ENCODE assay signal across 1 cellular context in the genomic region with DNA sequence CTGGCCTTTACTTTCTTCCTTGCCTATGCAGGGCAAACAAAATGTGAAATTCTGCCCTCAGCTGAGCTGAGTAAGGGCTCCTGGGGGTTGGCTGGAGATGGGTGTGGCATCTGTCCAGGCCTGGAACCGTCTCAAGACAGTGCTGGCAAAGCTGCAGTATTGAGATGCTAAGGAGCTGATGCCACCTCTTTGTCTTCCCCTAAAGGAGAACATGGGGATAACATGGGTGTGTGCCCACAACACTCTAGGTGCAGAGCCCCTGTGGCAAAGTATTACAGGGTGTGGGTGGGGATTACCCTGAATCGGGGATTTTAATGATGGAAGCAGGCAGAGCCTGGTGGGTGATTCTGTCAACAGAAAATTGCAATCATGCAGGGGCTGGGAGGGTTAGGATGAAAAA.
A peak's percentile ranks its signal among the peaks of the same experiment; 100 is the strongest.
TF ChIP-seq lines count a peak whose summit lies in the region.

No MANE protein-coding gene starts in this region.

TF ChIP-seq in HepG2, 621 proteins besides CTCF, POLR2A, EP300 and RAD21:
- TF ChIP-seq, protein P1, sequence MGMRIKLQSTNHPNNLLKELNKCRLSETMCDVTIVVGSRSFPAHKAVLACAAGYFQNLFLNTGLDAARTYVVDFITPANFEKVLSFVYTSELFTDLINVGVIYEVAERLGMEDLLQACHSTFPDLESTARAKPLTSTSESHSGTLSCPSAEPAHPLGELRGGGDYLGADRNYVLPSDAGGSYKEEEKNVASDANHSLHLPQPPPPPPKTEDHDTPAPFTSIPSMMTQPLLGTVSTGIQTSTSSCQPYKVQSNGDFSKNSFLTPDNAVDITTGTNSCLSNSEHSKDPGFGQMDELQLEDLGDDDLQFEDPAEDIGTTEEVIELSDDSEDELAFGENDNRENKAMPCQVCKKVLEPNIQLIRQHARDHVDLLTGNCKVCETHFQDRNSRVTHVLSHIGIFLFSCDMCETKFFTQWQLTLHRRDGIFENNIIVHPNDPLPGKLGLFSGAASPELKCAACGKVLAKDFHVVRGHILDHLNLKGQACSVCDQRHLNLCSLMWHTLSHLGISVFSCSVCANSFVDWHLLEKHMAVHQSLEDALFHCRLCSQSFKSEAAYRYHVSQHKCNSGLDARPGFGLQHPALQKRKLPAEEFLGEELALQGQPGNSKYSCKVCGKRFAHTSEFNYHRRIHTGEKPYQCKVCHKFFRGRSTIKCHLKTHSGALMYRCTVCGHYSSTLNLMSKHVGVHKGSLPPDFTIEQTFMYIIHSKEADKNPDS (CRISPR knock-in tag; IDR thresholded peaks at IDR 0.05): no peak
- TF ChIP-seq, protein P2, sequence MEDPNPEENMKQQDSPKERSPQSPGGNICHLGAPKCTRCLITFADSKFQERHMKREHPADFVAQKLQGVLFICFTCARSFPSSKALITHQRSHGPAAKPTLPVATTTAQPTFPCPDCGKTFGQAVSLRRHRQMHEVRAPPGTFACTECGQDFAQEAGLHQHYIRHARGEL (CRISPR knock-in tag; IDR thresholded peaks at IDR 0.05): peak; percentile 93; the same call in 1 of the 2 replicates
- TF ChIP-seq, protein P3, sequence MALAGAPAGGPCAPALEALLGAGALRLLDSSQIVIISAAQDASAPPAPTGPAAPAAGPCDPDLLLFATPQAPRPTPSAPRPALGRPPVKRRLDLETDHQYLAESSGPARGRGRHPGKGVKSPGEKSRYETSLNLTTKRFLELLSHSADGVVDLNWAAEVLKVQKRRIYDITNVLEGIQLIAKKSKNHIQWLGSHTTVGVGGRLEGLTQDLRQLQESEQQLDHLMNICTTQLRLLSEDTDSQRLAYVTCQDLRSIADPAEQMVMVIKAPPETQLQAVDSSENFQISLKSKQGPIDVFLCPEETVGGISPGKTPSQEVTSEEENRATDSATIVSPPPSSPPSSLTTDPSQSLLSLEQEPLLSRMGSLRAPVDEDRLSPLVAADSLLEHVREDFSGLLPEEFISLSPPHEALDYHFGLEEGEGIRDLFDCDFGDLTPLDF (CRISPR knock-in tag; IDR thresholded peaks at IDR 0.05): no peak
- TF ChIP-seq, protein P4, sequence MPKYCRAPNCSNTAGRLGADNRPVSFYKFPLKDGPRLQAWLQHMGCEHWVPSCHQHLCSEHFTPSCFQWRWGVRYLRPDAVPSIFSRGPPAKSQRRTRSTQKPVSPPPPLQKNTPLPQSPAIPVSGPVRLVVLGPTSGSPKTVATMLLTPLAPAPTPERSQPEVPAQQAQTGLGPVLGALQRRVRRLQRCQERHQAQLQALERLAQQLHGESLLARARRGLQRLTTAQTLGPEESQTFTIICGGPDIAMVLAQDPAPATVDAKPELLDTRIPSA (CRISPR knock-in tag; IDR thresholded peaks at IDR 0.05; ENCODE audit: borderline replicate concordance): no peak
